ENCODE assay signal across 8 cellular contexts in genomic region chr1:206658264-206658980, GRCh38. TPM values are rescaled to one million over a fixed set of nuclear protein-coding genes. Genes with fewer than 3 reads are reported as not detected.
A peak's percentile ranks its signal among the peaks of the same experiment; 100 is the strongest.
DNase-seq lines count a peak whose midpoint lies in the region; FAIRE-seq and TF ChIP-seq lines count a peak whose summit lies in the region.

No MANE protein-coding gene starts in this region.

- DNase-seq in AG20443 (ENCODE audit: low spot score): peak; percentile 75
- DNase-seq in H7: peak; percentile 95
- DNase-seq in SK-MEL-5 (ENCODE audit: low read depth, low spot score): peak; percentile 55
- DNase-seq in adrenal gland: peak in 1 of 7 donors; percentile 24
- DNase-seq in kidney: no peak
- peak; percentile 13 for DNase-seq in stimulated activated naive CD4-positive, alpha-beta T cell treated with Interleukin-2 at 50 U/mL for 16 hours (lab: John Stamatoyannopoulos, UW)
- no peak for DNase-seq in cortex of kidney (lab: John Stamatoyannopoulos, UW)
- DNase-seq in DMS153 treated with DMSO at 0.1 percent for 48 hours (lab: John Stamatoyannopoulos, UW; ENCODE audit: unreplicated experiment): no peak

- no peak for TF ChIP-seq POLR2A in adrenal gland (IDR thresholded peaks at IDR 0.05)

- H3K4me1 ChIP-seq in adrenal gland (replicated peaks in 1 of 2): peaks cover 0 to 2% of the 10 kb centered on the region in 2 donors
- peaks cover 6 to 9% of the 10 kb centered on the region in 2 donors for H3K4me1 ChIP-seq in kidney (ENCODE audit: control insufficient read depth in 1 of 2, insufficient read depth in 1 of 2, low read depth in 1 of 2, low read length in 2 of 2)

- H3K27ac ChIP-seq in adrenal gland: no peak overlapping the region
- H3K27ac ChIP-seq in kidney (ENCODE audit: low read depth in 2 of 2, low read length in 2 of 2): peak overlapping the region in 1 of 2 donors; percentile 36

- H3K9me3 ChIP-seq in adrenal gland (replicated peaks in 1 of 3): no peaks in the 10 kb centered on the region
- H3K9me3 ChIP-seq in kidney (ENCODE audit: control insufficient read depth in 1 of 2, low read length in 2 of 2): no peaks in the 10 kb centered on the region

- H3K27me3 ChIP-seq in H7 (ENCODE audit: control insufficient read depth, insufficient read depth, low read length): peaks cover 32% of the 10 kb centered on the region
- no peaks in the 10 kb centered on the region for H3K27me3 ChIP-seq in adrenal gland

- WGBS in adrenal gland, 4 donors: 39 to 49% (median 42%) methylated on average over 20 to 22 of the region's 22 CpGs

- in situ Hi-C loops in SK-MEL-5 (cut with HindIII; ENCODE audit: low pct_unique_long_range_greater_than_20kb, low sequenced_read_pairs): no loop called here

- H3K9ac ChIP-seq in kidney (ENCODE audit: low read length in 2 of 2): no peak overlapping the region

- intact Hi-C loops in adrenal gland (cut with DNase I): no loop called here
- intact Hi-C loops in kidney (cut with DNase I): no loop called here

- peak overlapping the region; percentile 14 for H3K4me3 ChIP-seq in H7 (ENCODE audit: insufficient read depth, low read depth, low read length)
- H3K4me3 ChIP-seq in adrenal gland: no peak overlapping the region
- H3K4me3 ChIP-seq in kidney (ENCODE audit: low read length in 2 of 2): peak overlapping the region; percentile 14

- TF ChIP-seq CTCF in adrenal gland (IDR thresholded peaks at IDR 0.05): peak; percentile 8 to 58 (median 41)
- TF ChIP-seq CTCF in kidney (IDR thresholded peaks at IDR 0.05; ENCODE audit: borderline replicate concordance, extremely low read depth, insufficient read depth): peak; percentile 41

- no peak for FAIRE-seq in kidney (lab: Jason Lieb, UNC)

- H3K36me3 ChIP-seq in H7 (replicated peaks; ENCODE audit: control insufficient read depth, insufficient read depth, low read length): no peaks in the 10 kb centered on the region
- H3K36me3 ChIP-seq in adrenal gland (replicated peaks in 1 of 2): no peaks in the 10 kb centered on the region
- no peaks in the 10 kb centered on the region for H3K36me3 ChIP-seq in kidney (ENCODE audit: control insufficient read depth in 1 of 2, insufficient read depth in 2 of 2, low read length in 2 of 2)

RNA-seq across cellular contexts. Expression of gene DYRK3, which starts 23.1 kb away (rescaled TPM):
- 28.3 and 28.4 TPM in 2 replicates for total RNA-seq in H7 (2014; rRNA removed; shearing (Covaris generic))
- total RNA-seq in SK-MEL-5 (2014; rRNA removed; shearing (Covaris generic)): 26.3 and 33.1 TPM in 2 replicates
- polyA plus RNA-seq in SK-MEL-5 (2015; cell fraction: cytosol; rRNA removed): 11.2 and 14.5 TPM in 2 replicates
- polyA plus RNA-seq in SK-MEL-5 (2015; cell fraction: nucleus; rRNA removed): 9.8 and 14.0 TPM in 2 replicates
- 1 to 10 TPM; 2.9 to 6.3 (median 5.6) TPM for total RNA-seq in adrenal gland
- polyA plus RNA-seq in adrenal gland: 1 to 10 TPM; 2.9 to 6.6 (median 3.4) TPM
- 12.7 TPM for total RNA-seq in kidney
- 3.5 TPM for polyA plus RNA-seq in kidney (ENCODE audit: insufficient read depth, low read depth, low replicate concordance)

RNA-seq across cellular contexts. Expression of gene MAPKAPK2, which starts 26.3 kb away (rescaled TPM):
- total RNA-seq in H7 (2014; rRNA removed; shearing (Covaris generic)): 67.7 and 77.8 TPM in 2 replicates
- total RNA-seq in SK-MEL-5 (2014; rRNA removed; shearing (Covaris generic)): 27.9 and 28.4 TPM in 2 replicates
- polyA plus RNA-seq in SK-MEL-5 (2015; cell fraction: cytosol; rRNA removed): 44.4 and 49.8 TPM in 2 replicates
- 58.9 and 60.4 TPM in 2 replicates for polyA plus RNA-seq in SK-MEL-5 (2015; cell fraction: nucleus; rRNA removed)
- total RNA-seq in adrenal gland (100 to 1,000 TPM in 4 of 8 donors, 10 to 100 TPM in 4; 40.7 to 129 (median 96.0) TPM), kidney (113 TPM)
- polyA plus RNA-seq in adrenal gland (10 to 100 TPM; 66.6 to 80.7 (median 71.6) TPM), kidney (ENCODE audit: insufficient read depth, low read depth, low replicate concordance) (84.5 TPM)

RNA-seq across cellular contexts. Expression of gene EIF2D, which starts 46.2 kb away (rescaled TPM):
- 77.3 and 106 TPM in 2 replicates for total RNA-seq in H7 (2014; rRNA removed; shearing (Covaris generic))
- total RNA-seq in SK-MEL-5 (2014; rRNA removed; shearing (Covaris generic)): 57.8 and 58.7 TPM in 2 replicates
- 48.9 and 60.0 TPM in 2 replicates for polyA plus RNA-seq in SK-MEL-5 (2015; cell fraction: cytosol; rRNA removed)
- 94.1 and 109 TPM in 2 replicates for polyA plus RNA-seq in SK-MEL-5 (2015; cell fraction: nucleus; rRNA removed)
- total RNA-seq in adrenal gland (10 to 100 TPM; 31.6 to 73.1 (median 52.2) TPM), kidney (45.1 TPM)
- polyA plus RNA-seq in adrenal gland (10 to 100 TPM; 39.5 to 95.4 (median 78.6) TPM), kidney (ENCODE audit: insufficient read depth, low read depth, low replicate concordance) (44.5 TPM)

Comparison
In these comparisons a context has a peak if more than half of its experiments do, and no peak if none do; other contexts are left out.
1. DNase-seq: peak in AG20443 (single experiment), H7 (single experiment), SK-MEL-5 (single experiment) and stimulated activated naive CD4-positive, alpha-beta T cell treated with Interleukin-2 at 50 U/mL for 16 hours (single experiment); none in kidney (single experiment), cortex of kidney (single experiment) and DMS153 treated with DMSO at 0.1 percent for 48 hours (single experiment).
2. H3K4me3 ChIP-seq: peak in H7 (single experiment) and kidney (2 of 2); none in adrenal gland (0 of 4).